9 cellular contexts compared by ENCODE assay signal in the genomic region with DNA sequence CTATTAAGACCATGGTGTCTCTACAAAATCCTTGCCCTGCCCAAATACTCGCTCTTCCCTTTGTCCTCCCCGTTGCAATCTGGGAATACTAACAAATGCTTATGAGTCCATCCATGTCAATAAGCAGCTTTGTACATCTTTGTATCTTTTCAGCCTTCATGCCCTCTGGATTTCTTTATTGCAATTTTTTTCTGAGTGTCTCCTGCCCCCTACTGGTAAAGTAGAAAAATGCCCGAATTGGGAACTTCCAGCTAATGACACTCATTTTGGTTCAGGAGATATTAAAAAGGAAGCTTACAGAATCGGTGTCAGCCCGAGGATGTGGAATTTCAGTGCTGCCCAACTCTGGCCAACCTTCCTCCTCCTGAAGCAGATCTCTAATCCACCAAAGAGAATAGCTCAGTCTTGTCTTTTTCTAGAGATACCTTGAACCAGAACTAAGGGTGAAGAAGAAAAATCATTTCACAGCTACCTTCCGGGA. TPM values are rescaled to one million over a fixed set of nuclear protein-coding genes. Genes with fewer than 3 reads are reported as not detected.
DNase-seq lines count a peak whose midpoint lies in the region; ATAC-seq and TF ChIP-seq lines count a peak whose summit lies in the region.
"Had no signal": no experiment of that assay in that cellular context is flagged by ENCODE, and none has a peak within 500 bp of the region (broad histone marks: within the 10 kb centered on the region; RNA-seq: fewer than 3 reads in every experiment).

No MANE protein-coding gene starts in this region.

- H3K27me3 ChIP-seq in IMR-90 (ENCODE audit: control insufficient read depth, insufficient read depth, low read length), result no peaks in the 10 kb centered on the region

- H3K27ac ChIP-seq in IMR-90 (ENCODE audit: insufficient read depth, low read length), result no peak overlapping the region

- H2BK5ac ChIP-seq in IMR-90 (ENCODE audit: low read depth, low read length, poor library complexity, severe bottlenecking), result no peak overlapping the region

- no peak overlapping the region for H3K4ac ChIP-seq in IMR-90 (ENCODE audit: low read depth, low read length)

- no TSS peak for BruUV-seq in IMR-90 (replicated peaks; lab: Mats Ljungman, UMichigan)

- no peak overlapping the region for H2BK20ac ChIP-seq in IMR-90 (ENCODE audit: low read depth, low read length)

- peak; percentile 70 for TF ChIP-seq RAD21 in IMR-90 (IDR thresholded peaks at IDR 0.05; ENCODE audit: low read length)

- no peak overlapping the region for H3K56ac ChIP-seq in IMR-90 (ENCODE audit: extremely low read depth, insufficient read depth, low read length)

- in situ Hi-C loops in IMR-90 (cut with MboI; ENCODE audit: low sequenced_read_pairs), result no loop called here

- H3K36me3 ChIP-seq in IMR-90 (ENCODE audit: control insufficient read depth, insufficient read depth, low read length), result peaks cover 79% of the 10 kb centered on the region

- no peak overlapping the region for H4K8ac ChIP-seq in IMR-90 (ENCODE audit: low read depth in 2 of 2, low read length in 2 of 2)

- no peak overlapping the region for H3K4me3 ChIP-seq in IMR-90 (ENCODE audit: insufficient read depth, low read depth, low read length)
- H3K4me3 ChIP-seq: skin epidermis had no signal

- no peaks in the 10 kb centered on the region for H3K9me3 ChIP-seq in IMR-90 (ENCODE audit: control insufficient read depth, insufficient read depth, low read length)

- peak; percentile 77 for TF ChIP-seq CTCF in IMR-90 (conservative IDR thresholded peaks at IDR 0.05; ENCODE audit: low read depth, low read length)

- DNase-seq in DMS153 (lab: John Stamatoyannopoulos, UW), result peak; percentile 11
- peak; percentile 59 for DNase-seq in IMR-90
- DNase-seq in OCI-M1 (lab: John Stamatoyannopoulos, UW), result peak; percentile 77
- DNase-seq in cerebellum (ENCODE audit: low spot score), result peak; percentile 59
- peak; percentile 83 for DNase-seq in medulla oblongata (ENCODE audit: extremely low spot score)
- no peak for DNase-seq in occipital lobe (lab: John Stamatoyannopoulos, UW)

- no peak overlapping the region for H3K18ac ChIP-seq in IMR-90 (ENCODE audit: low read depth, low read length)

- WGBS in IMR-90 (ENCODE audit: extremely low coverage in 2 of 2, insufficient read length in 1 of 2), 2 experiments, result 0% methylated on average over 1 of the region's 6 CpGs; no CpG with 5 or more reads in 1 of the 2 experiments

- H3K14ac ChIP-seq in IMR-90 (replicated peaks; ENCODE audit: low read depth, low read length), result no peak overlapping the region

- H2BK120ac ChIP-seq in IMR-90 (ENCODE audit: low read depth, low read length), result no peak overlapping the region

- TF ChIP-seq POLR2A in IMR-90 (IDR thresholded peaks at IDR 0.05; ENCODE audit: low read depth, low read length), result no peak

- peaks cover 8% of the 10 kb centered on the region; the same call in 1 of the 2 replicates for H3K9me1 ChIP-seq in IMR-90 (ENCODE audit: insufficient read depth, low read length)

- no peak overlapping the region for H2BK15ac ChIP-seq in IMR-90 (ENCODE audit: low read depth, low read length)

- H2AFZ ChIP-seq in IMR-90 (replicated peaks; ENCODE audit: low read length, poor library complexity), result no peak overlapping the region

- no peak overlapping the region for H3K23ac ChIP-seq in IMR-90 (ENCODE audit: low read depth, low read length)

- POLR2A ChIA-PET in IMR-90 (lab: Charles Lee; ENCODE audit: unreplicated experiment), result no interaction called here

- intact Hi-C loops in IMR-90 (cut with micrococcal nuclease), result loop anchor here (1.0 to 5.0 kb wide), 3 partner anchors 45 to 119 kb away; no protein-coding TSS in a partner anchor

- H4K91ac ChIP-seq in IMR-90 (ENCODE audit: insufficient read depth, low read depth, low read length), result no peak overlapping the region

- no peak overlapping the region for H4K5ac ChIP-seq in IMR-90 (ENCODE audit: low read depth, low read length)

- peaks cover 41% of the 10 kb centered on the region for H4K20me1 ChIP-seq in IMR-90 (ENCODE audit: insufficient read depth, low read length)

- no peak overlapping the region for H2AK5ac ChIP-seq in IMR-90 (ENCODE audit: low read depth, low read length)

- peaks cover 6 to 68% of the 10 kb centered on the region in 2 experiments; a peak in 3 of 4 replicates for H3K79me1 ChIP-seq in IMR-90 (ENCODE audit: low read depth in 1 of 2, low read length in 2 of 2)

- peak; percentile 60 for ATAC-seq in IMR-90 (ENCODE audit: low read depth)
- ATAC-seq in GM18498 (IDR thresholded peaks at IDR 0.05; ENCODE audit: unreplicated experiment), result no peak
- no peak for ATAC-seq in HG02678 (IDR thresholded peaks at IDR 0.05; ENCODE audit: unreplicated experiment)

- H3K9ac ChIP-seq in IMR-90 (ENCODE audit: low read depth, low read length), result no peak overlapping the region

- no peak overlapping the region for H3K4me2 ChIP-seq in IMR-90 (ENCODE audit: low read depth, low read length)

- H2AK9ac ChIP-seq in IMR-90 (replicated peaks; ENCODE audit: low read depth, low read length, poor library complexity), result no peak overlapping the region

- dilution Hi-C loops in IMR-90 (cut with HindIII; ENCODE audit: low sequenced_read_pairs, unreplicated experiment), result no loop called here

- peaks cover 7% of the 10 kb centered on the region for H3K4me1 ChIP-seq in IMR-90 (ENCODE audit: control insufficient read depth, insufficient read depth, low read length)

- CTCF ChIA-PET in IMR-90 (lab: Yijun Ruan, JAX), result interaction anchor here (0.5 to 5.0 kb wide), 16 partner anchors 11 to 1780 kb away, joined by 3 to 63 read pairs (median 4); no protein-coding TSS in a partner anchor

TF ChIP-seq in IMR-90, 13 proteins besides CTCF, POLR2A, EP300 and RAD21:
- TF ChIP-seq SMC3 (IDR thresholded peaks at IDR 0.05; ENCODE audit: low read depth, low read length) (peak; percentile 71), RCOR1 (IDR thresholded peaks at IDR 0.05; ENCODE audit: insufficient replicate concordance, low read length) (no peak)

RNA-seq across cellular contexts. Expression of gene SH2B3, which starts 46.0 kb away (rescaled TPM):
- total RNA-seq in IMR-90 (2012; rRNA removed) (9.2 and 9.3 TPM in 2 replicates), cerebellum (3.9 TPM), occipital lobe (5.1 TPM)
- polyA plus RNA-seq in IMR-90 (2012; rRNA removed), result 20.2 and 20.9 TPM in 2 replicates
- polyA plus RNA-seq in IMR-90 (2012; cell fraction: cytosol; rRNA removed), result 10.1 and 19.4 TPM in 2 replicates
- 21.8 and 24.3 TPM in 2 replicates for polyA plus RNA-seq in IMR-90 (2012; cell fraction: nucleus; rRNA removed; ENCODE audit: low replicate concordance)
